ENCODE assay signal across 28 cellular contexts in the genomic region with DNA sequence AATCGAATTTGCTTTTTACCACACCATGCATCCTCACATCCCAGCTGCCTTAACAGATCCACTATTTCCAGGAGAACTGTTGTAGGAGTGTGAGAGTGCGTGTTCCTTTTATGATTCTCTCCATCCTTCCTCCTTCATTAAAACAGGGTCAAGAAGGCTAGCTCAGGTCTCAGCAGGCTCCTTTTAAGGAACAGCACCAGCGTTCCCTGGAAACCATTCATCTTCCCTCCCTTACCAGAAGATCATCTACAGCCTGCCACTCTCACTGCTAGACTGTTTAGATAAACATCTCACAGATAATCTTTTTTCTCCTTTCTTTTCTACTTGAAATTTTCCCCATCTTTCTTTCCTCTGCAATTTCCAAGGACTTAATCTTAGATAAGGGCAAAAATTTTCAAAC.
"Had no signal": no experiment of that assay in that cellular context is flagged by ENCODE, and none has a peak within 500 bp of the region (broad histone marks: within the 10 kb centered on the region; RNA-seq: fewer than 3 reads in every experiment).

No MANE protein-coding gene starts in this region.

- ATAC-seq: activated T-cell treated with anti-CD3 and anti-CD28 coated beads, Interleukin-2, amount 50 U/mL, for 4 hours; activated T-helper 17 cell treated with anti-CD3 and anti-CD28 coated beads, Interleukin-2, amount 50 U/mL, for 72 hours; Panc1; Right ventricle myocardium inferior had no signal

- H3K4me3 Mint-ChIP-seq: activated B cell treated with CpG ODN at 0.5 μM for 24 hours; activated CD4-positive, alpha-beta T cell treated with anti-CD3 and anti-CD28 coated beads, Interleukin-2, amount 10 ng/mL, durations not matched to agents 24 days and 14 days; activated naive CD4-positive, alpha-beta T cell treated with anti-CD3 and anti-CD28 coated beads for 36 hours; activated naive CD8-positive, alpha-beta T cell; activated T-cell treated with anti-CD3 and anti-CD28 coated beads, Interleukin-2, amount 50 U/mL, for 4 hours; activated T-helper 17 cell treated with anti-CD3 and anti-CD28 coated beads, Interleukin-2, amount 50 U/mL, for 72 hours; central memory CD8-positive, alpha-beta T cell; T-helper 1 cell treated with Interleukin-12 subunit alpha and Interleukin-12 subunit beta and Interleukin-4 antibody, amounts not matched to agents 30 μg/mL and 1 μg/mL, for 36 hours had no signal

- H3K9me3 Mint-ChIP-seq: brain had no signal

- H3K4me1 Mint-ChIP-seq: activated B cell treated with CpG ODN at 0.5 μM for 24 hours; activated CD4-positive, alpha-beta T cell treated with anti-CD3 and anti-CD28 coated beads, Interleukin-2, amount 10 ng/mL, durations not matched to agents 24 days and 14 days; activated T-helper 17 cell treated with anti-CD3 and anti-CD28 coated beads, Interleukin-2, amount 50 U/mL, for 72 hours; central memory CD8-positive, alpha-beta T cell had no signal

- H3K27me3 Mint-ChIP-seq: activated B cell treated with CpG ODN at 0.5 μM for 24 hours; activated CD4-positive, alpha-beta T cell treated with anti-CD3 and anti-CD28 coated beads, Interleukin-2, amount 10 ng/mL, durations not matched to agents 24 days and 14 days; activated naive CD8-positive, alpha-beta T cell; activated T-helper 17 cell treated with anti-CD3 and anti-CD28 coated beads, Interleukin-2, amount 50 U/mL, for 72 hours; central memory CD8-positive, alpha-beta T cell had no signal

- H3K27ac Mint-ChIP-seq: activated B cell treated with CpG ODN at 0.5 μM for 24 hours; activated CD4-positive, alpha-beta T cell treated with anti-CD3 and anti-CD28 coated beads, Interleukin-2, amount 10 ng/mL, durations not matched to agents 24 days and 14 days; activated naive CD4-positive, alpha-beta T cell treated with anti-CD3 and anti-CD28 coated beads for 36 hours; activated naive CD8-positive, alpha-beta T cell; activated T-helper 17 cell treated with anti-CD3 and anti-CD28 coated beads, Interleukin-2, amount 50 U/mL, for 72 hours; T-helper 1 cell treated with Interleukin-12 subunit alpha and Interleukin-12 subunit beta and Interleukin-4 antibody, amounts not matched to agents 30 μg/mL and 1 μg/mL, for 36 hours had no signal

- DNase-seq: activated B cell treated with CpG ODN at 0.5 μM for 24 hours; activated CD4-positive, alpha-beta T cell treated with anti-CD3 and anti-CD28 coated beads for 1 hour; activated CD4-positive, alpha-beta T cell treated with anti-CD3 and anti-CD28 coated beads, Interleukin-2, amount 10 ng/mL, durations not matched to agents 24 days and 14 days; activated CD4-positive, alpha-beta T cell treated with anti-CD3 and anti-CD28 coated beads, Interleukin-2, amount 50 U/mL, for 48 hours; activated CD8-positive, alpha-beta memory T cell treated with anti-CD3 and anti-CD28 coated beads for 24 hours; activated gamma-delta T cell; activated naive CD4-positive, alpha-beta T cell treated with anti-CD3 and anti-CD28 coated beads for 36 hours; activated T-cell treated with anti-CD3 and anti-CD28 coated beads, Interleukin-2, amount 50 U/mL, for 4 hours; amygdala; MM.1S; NCI-H1105 treated with DMSO at 0.1 percent for 48 hours; NCI-H146; NCI-H187 treated with DMSO at 0.1 percent for 48 hours; NCI-H2081 treated with DMSO at 0.1 percent for 48 hours; NCI-H2171 treated with DMSO at 0.1 percent for 48 hours; NCI-H226; NCI-H82; NK-92 treated with Interleukin-12 subunit alpha and Interleukin-12 subunit beta, amount 100 ng/mL, for 24 hours; OCI-M1; RPMI8226; T-helper 9 cell had no signal

- H3K36me3 Mint-ChIP-seq: activated naive CD8-positive, alpha-beta T cell; brain had no signal
